Comparison of ENCODE assay signal across 8 cellular contexts in the genomic region with DNA sequence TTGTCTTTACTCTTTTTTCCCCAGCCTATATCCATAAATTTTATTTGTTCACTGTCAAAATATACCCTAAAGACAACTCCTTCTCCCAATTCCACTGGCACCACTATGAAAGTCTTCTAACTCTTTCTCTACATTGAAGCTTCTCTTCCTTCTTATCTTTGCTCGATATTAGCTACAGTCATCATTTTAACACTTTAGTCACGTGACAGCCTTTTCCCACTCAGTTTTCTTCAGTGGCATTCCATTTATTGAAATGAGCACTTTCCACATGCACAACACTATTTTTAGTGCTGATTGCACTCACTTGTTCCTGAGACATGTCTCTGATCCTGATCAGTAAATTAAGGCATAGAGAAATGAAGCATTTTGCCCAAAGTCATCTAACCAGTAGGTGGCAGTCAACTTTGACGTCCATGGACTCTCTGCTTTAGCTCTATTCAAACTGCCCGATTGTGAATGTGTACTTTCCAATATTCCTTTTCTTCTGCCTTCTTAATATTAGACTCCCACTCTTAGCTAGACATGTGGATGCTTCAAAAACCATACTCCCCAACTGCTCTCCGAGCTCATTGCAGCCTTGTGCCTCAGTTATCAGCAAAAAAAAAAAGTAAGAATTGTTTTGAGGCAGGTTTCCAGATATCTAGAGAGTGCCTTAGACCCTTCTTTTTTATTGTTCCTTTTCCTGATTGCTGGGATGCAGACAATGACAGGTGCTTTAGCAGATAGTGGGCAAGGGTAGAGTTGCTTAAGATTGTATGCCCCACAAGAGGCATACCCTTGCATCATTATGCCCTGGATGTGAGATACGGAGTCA.
DNase-seq lines count a peak whose midpoint lies in the region; ATAC-seq and TF ChIP-seq lines count a peak whose summit lies in the region.

No MANE protein-coding gene starts in this region.

- no peak overlapping the region for H3K27ac Mint-ChIP-seq in activated CD8-positive, alpha-beta T cell treated with anti-CD3 and anti-CD28 coated beads for 36 hours

- peaks cover 7% of the 10 kb centered on the region for H3K9me3 Mint-ChIP-seq in activated CD8-positive, alpha-beta T cell treated with anti-CD3 and anti-CD28 coated beads for 36 hours

- H3K9me3 ChIP-seq in WERI-Rb-1 (ENCODE audit: severe bottlenecking): no peaks in the 10 kb centered on the region

- CTCF ChIA-PET in activated CD8-positive, alpha-beta T cell treated with anti-CD3 and anti-CD28 coated beads for 36 hours (lab: Charles Lee): interaction anchor here (0.7 kb wide), 1 partner anchor 1524 kb away, joined by 3 read pairs; no protein-coding TSS in a partner anchor

- POLR2A ChIA-PET in activated CD8-positive, alpha-beta T cell treated with anti-CD3 and anti-CD28 coated beads for 36 hours (lab: Charles Lee): no interaction called here

- no peaks in the 10 kb centered on the region for H3K36me3 ChIP-seq in WERI-Rb-1

- no peak for ATAC-seq in activated CD8-positive, alpha-beta T cell treated with anti-CD3 and anti-CD28 coated beads for 36 hours
- no peak for ATAC-seq in GM21723 (IDR thresholded peaks at IDR 0.05; ENCODE audit: unreplicated experiment)

- TF ChIP-seq CTCF in GM12875 (IDR thresholded peaks at IDR 0.05; ENCODE audit: borderline replicate concordance, insufficient read depth, low read depth, low read length) (peak; percentile 53), LNCAP (IDR thresholded peaks at IDR 0.05) (peak; percentile 73), WERI-Rb-1 (IDR thresholded peaks at IDR 0.05; ENCODE audit: low read depth, low read length) (peak; percentile 70)
- TF ChIP-seq CTCF in activated CD8-positive, alpha-beta T cell treated with anti-CD3 and anti-CD28 coated beads for 36 hours (IDR thresholded peaks at IDR 0.05): no peak

- no peaks in the 10 kb centered on the region for H3K4me1 Mint-ChIP-seq in activated CD8-positive, alpha-beta T cell treated with anti-CD3 and anti-CD28 coated beads for 36 hours (ENCODE audit: low read depth)

- no peak overlapping the region for H3K27ac ChIP-seq in WERI-Rb-1

- DNase-seq in WERI-Rb-1 (peak; percentile 19), kidney tubule cell (ENCODE audit: low spot score) (peak; percentile 37), mucosa of gallbladder (ENCODE audit: low spot score) (no peak)
- DNase-seq in activated CD8-positive, alpha-beta T cell treated with anti-CD3 and anti-CD28 coated beads for 36 hours: no peak
- no peak for DNase-seq in central memory CD4-positive, alpha-beta T cell

- H3K4me3 ChIP-seq in GM12875 (ENCODE audit: low read depth, low read length): no peak overlapping the region
- H3K4me3 ChIP-seq in WERI-Rb-1 (ENCODE audit: low read depth, low read length): no peak overlapping the region

- intact Hi-C loops in activated CD8-positive, alpha-beta T cell treated with anti-CD3 and anti-CD28 coated beads for 36 hours (cut with micrococcal nuclease): no loop called here

- H3K27me3 Mint-ChIP-seq in activated CD8-positive, alpha-beta T cell treated with anti-CD3 and anti-CD28 coated beads for 36 hours: no peaks in the 10 kb centered on the region

- no peaks in the 10 kb centered on the region for H3K36me3 Mint-ChIP-seq in activated CD8-positive, alpha-beta T cell treated with anti-CD3 and anti-CD28 coated beads for 36 hours (ENCODE audit: low read depth)

- H3K27me3 ChIP-seq in WERI-Rb-1 (ENCODE audit: insufficient read depth, low read depth, severe bottlenecking): no peaks in the 10 kb centered on the region

- no peak overlapping the region for H3K4me3 Mint-ChIP-seq in activated CD8-positive, alpha-beta T cell treated with anti-CD3 and anti-CD28 coated beads for 36 hours

Comparison
In these comparisons a context has a peak if more than half of its experiments do, and no peak if none do; other contexts are left out.
1. DNase-seq: peak in WERI-Rb-1 (single experiment) and kidney tubule cell (single experiment); none in activated CD8-positive, alpha-beta T cell treated with anti-CD3 and anti-CD28 coated beads for 36 hours (single experiment), mucosa of gallbladder (single experiment) and central memory CD4-positive, alpha-beta T cell (single experiment).